8 cellular contexts compared by ENCODE assay signal in the genomic region with DNA sequence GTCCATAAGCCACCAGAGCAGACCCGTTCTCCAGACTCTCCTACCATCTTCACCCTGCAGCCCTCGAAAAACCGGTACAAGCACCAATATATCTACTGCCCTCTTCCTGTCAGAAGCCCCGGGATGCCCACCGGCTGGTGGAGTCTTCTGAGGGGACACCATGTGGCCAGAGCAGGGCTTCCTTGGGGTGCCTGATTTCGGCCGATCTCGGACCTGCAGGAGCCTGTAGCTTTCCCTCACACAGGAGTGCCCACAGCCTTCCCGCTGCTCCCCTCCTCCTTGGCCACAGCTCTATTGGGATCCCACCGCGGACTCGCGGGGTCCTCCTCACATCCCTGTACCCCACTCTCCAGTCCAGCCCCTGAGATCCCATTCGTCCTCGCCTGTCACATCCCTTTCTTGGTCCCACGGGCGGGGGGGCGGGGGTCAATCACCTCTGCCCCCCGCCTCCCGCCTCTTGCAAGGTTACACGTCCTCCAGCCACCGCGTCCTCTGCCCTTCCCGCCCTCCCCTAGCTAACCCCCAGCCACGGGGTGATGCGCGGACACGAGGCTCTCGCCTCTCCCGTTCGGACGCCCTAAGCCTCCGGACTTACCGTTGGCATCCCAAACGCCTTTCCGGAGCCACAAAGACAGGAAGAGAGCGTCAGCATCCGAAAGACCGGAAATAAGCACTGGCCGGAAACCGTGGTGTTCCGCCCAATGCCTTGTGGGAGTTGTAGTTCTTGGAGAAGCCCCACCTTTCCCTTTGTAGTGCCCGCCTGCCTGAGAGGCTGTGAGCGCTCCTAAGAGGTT. TPM values are rescaled to one million over a fixed set of nuclear protein-coding genes. Genes with fewer than 3 reads are reported as not detected.
DNase-seq lines count a peak whose midpoint lies in the region; ATAC-seq and TF ChIP-seq lines count a peak whose summit lies in the region.

Gene SSR2, minus strand, starts transcription at position 659 of the 794 bp plus-strand sequence. CDS start 784 bp downstream, outside the sequence.

- no peaks in the 10 kb centered on the region for H3K27me3 Mint-ChIP-seq in MCF 10A (ENCODE audit: insufficient read depth, unreplicated experiment)

- H3K4me3 ChIP-seq in iPS-18c (ENCODE audit: insufficient read depth, low read depth, low read length) (peak within 1 kb of the TSS; percentile 75), skin epidermis (peak within 1 kb of the TSS; percentile 57 to 99 (median 93))

- H3K9me3 ChIP-seq in iPS-18c (ENCODE audit: control insufficient read depth, insufficient read depth, low read length) = no peaks in the 10 kb centered on the region

- peak within 1 kb of the TSS; percentile 86 for H3K27ac Mint-ChIP-seq in MCF 10A (ENCODE audit: low read depth, unreplicated experiment)

- peak; percentile 94 for ATAC-seq in HG03045 (IDR thresholded peaks at IDR 0.05; ENCODE audit: unreplicated experiment)

- no peak for TF ChIP-seq CTCF in MCF 10A (IDR thresholded peaks at IDR 0.05; ENCODE audit: unreplicated experiment)

- CTCF ChIA-PET in MCF 10A (lab: Yijun Ruan, JAX) = interaction anchor here (0.6 to 2.1 kb wide), 14 partner anchors 10 to 283 kb away, joined by 3 to 8 read pairs (median 4); no protein-coding TSS in a partner anchor

- H3K9me3 Mint-ChIP-seq in MCF 10A (ENCODE audit: unreplicated experiment) = no peaks in the 10 kb centered on the region

- intact Hi-C loops in MCF 10A (cut with micrococcal nuclease) = loop anchor here (2.0 kb wide), 1 partner anchor 34 kb away; the partner anchor contains the start of gene LAMTOR2

- peak within 1 kb of the TSS; percentile 97 for H3K4me3 Mint-ChIP-seq in MCF 10A (ENCODE audit: unreplicated experiment)

- POLR2A ChIA-PET in MCF 10A (lab: Yijun Ruan, JAX) = interaction anchor here (0.5 to 3.4 kb wide), 20 partner anchors 11 to 695 kb away, joined by 3 to 54 read pairs (median 4); partner anchors contain the start of genes KHDC4 and SMG5

- peaks cover 51% of the 10 kb centered on the region for H3K36me3 Mint-ChIP-seq in MCF 10A (ENCODE audit: insufficient read depth, unreplicated experiment)

- BruUV-seq in MCF 10A (replicated peaks; lab: Mats Ljungman, UMichigan) = no TSS peak

- peak; percentile 80 for DNase-seq in activated gamma-delta T cell treated with Interleukin-2 at 50 U/mL for 16 hours
- no peak for DNase-seq in activated gamma-delta T cell (lab: John Stamatoyannopoulos, UW)
- DNase-seq in NCI-H2107 treated with DMSO at 0.1 percent for 48 hours (lab: John Stamatoyannopoulos, UW; ENCODE audit: unreplicated experiment) = peak; percentile 95
- DNase-seq in UCSD-AML1 (lab: John Stamatoyannopoulos, UW; ENCODE audit: unreplicated experiment) = peak; percentile 85
- DNase-seq in MCF 10A (ENCODE audit: unreplicated experiment) = peak; percentile 98

- peaks cover 22% of the 10 kb centered on the region for H3K4me1 Mint-ChIP-seq in MCF 10A (ENCODE audit: insufficient read depth, unreplicated experiment)

- H3K27ac ChIP-seq in skin epidermis = peak within 1 kb of the TSS; percentile 49 to 96 (median 91)

RNA-seq across cellular contexts. Expression of gene SSR2, which starts in this region (rescaled TPM):
- 477 and 589 TPM in 2 replicates for total RNA-seq in MCF 10A (2022)
